ENCODE assay signal across 8 cellular contexts in genomic region chr5:61933787-61934626, GRCh38.
A peak's percentile ranks its signal among the peaks of the same experiment; 100 is the strongest.
DNase-seq lines count a peak whose midpoint lies in the region; ATAC-seq, FAIRE-seq and TF ChIP-seq lines count a peak whose summit lies in the region.

No MANE protein-coding gene starts in this region.

- H3K79me2 ChIP-seq in OCI-LY3 (ENCODE audit: low read length), result no peaks in the 10 kb centered on the region
- no peaks in the 10 kb centered on the region for H3K79me2 ChIP-seq in H1 (ENCODE audit: control insufficient read depth in 1 of 2, insufficient read depth in 2 of 2, low read length in 2 of 2)

- H2BK20ac ChIP-seq in IMR-90 (ENCODE audit: low read depth, low read length) (no peak overlapping the region), H1 (ENCODE audit: low read length) (no peak overlapping the region)

- H3K14ac ChIP-seq in IMR-90 (replicated peaks; ENCODE audit: low read depth, low read length), result no peak overlapping the region
- H3K14ac ChIP-seq in H1 (ENCODE audit: insufficient read length), result no peak overlapping the region

- H2AFZ ChIP-seq in IMR-90 (replicated peaks; ENCODE audit: low read length, poor library complexity), result no peak overlapping the region
- H2AFZ ChIP-seq in OCI-LY3 (ENCODE audit: low read depth, low read length), result no peak overlapping the region
- peak overlapping the region; percentile 78; the same call in 1 of the 2 replicates for H2AFZ ChIP-seq in H1 (ENCODE audit: low read length)

- no peak overlapping the region for H2BK5ac ChIP-seq in IMR-90 (ENCODE audit: low read depth, low read length, poor library complexity, severe bottlenecking)
- H2BK5ac ChIP-seq in H1 (ENCODE audit: low read depth, low read length), result no peak overlapping the region

- peak; percentile 97 for FAIRE-seq in H1 (lab: Jason Lieb, UNC)

- 0 out of 2 replicates have a peak, but pooled peaks cover 2% of the 10 kb centered on the region for H3K23me2 ChIP-seq in H1 (ENCODE audit: low read depth, low read length)

- DNase-seq in stimulated activated CD4-positive, alpha-beta T cell treated with anti-CD3 and anti-CD28 coated beads, Interleukin-1b, Interleukin-23, amount 100 ng/mL, for 48 hours, result peak; percentile 4
- no peak for DNase-seq in stimulated activated CD4-positive, alpha-beta T cell treated with anti-CD3 and anti-CD28 coated beads, Interleukin-4, amount 100 ng/mL, for 1 hour
- DNase-seq in IMR-90 (peak; percentile 29), H1 (ENCODE audit: low read depth in 1 of 2, low spot score in 2 of 2) (peak in 1 of 2 experiments; percentile 69), middle frontal gyrus (ENCODE audit: extremely low spot score, low spot score) (peak; percentile 52), NCI-H128 (lab: John Stamatoyannopoulos, UW; ENCODE audit: unreplicated experiment) (no peak)

- H4K91ac ChIP-seq in IMR-90 (ENCODE audit: insufficient read depth, low read depth, low read length) (no peak overlapping the region), H1 (replicated peaks; ENCODE audit: insufficient read length, low read length) (no peak overlapping the region)

- intact Hi-C loops in IMR-90 (cut with micrococcal nuclease), result loop anchor here (1.0 to 5.0 kb wide), 3 partner anchors 602 to 1257 kb away; partner anchors contain the start of gene ZSWIM6

- TF ChIP-seq CTCF in IMR-90 (conservative IDR thresholded peaks at IDR 0.05; ENCODE audit: low read depth, low read length) (peak; percentile 52), OCI-LY3 (IDR thresholded peaks at IDR 0.05; ENCODE audit: low read depth, low read length) (peak; percentile 73), H1 (IDR thresholded peaks at IDR 0.05; ENCODE audit: control extremely low read depth in 1 of 3, insufficient read depth in 1 of 3, low read depth in 1 of 3, low read length in 3 of 3) (peak; percentile 58 to 79 (median 71))

- no peak overlapping the region for H3K56ac ChIP-seq in IMR-90 (ENCODE audit: extremely low read depth, insufficient read depth, low read length)
- H3K56ac ChIP-seq in H1 (replicated peaks; ENCODE audit: insufficient read length, low read depth, low read length), result no peak overlapping the region

- no peak overlapping the region for H2BK12ac ChIP-seq in H1 (ENCODE audit: low read depth, low read length)

- TF ChIP-seq EP300 in H1 (IDR thresholded peaks at IDR 0.05; ENCODE audit: borderline replicate concordance in 1 of 2, low read depth in 2 of 2, low read length in 2 of 2), result no peak

- H3K23ac ChIP-seq in IMR-90 (ENCODE audit: low read depth, low read length), result no peak overlapping the region
- no peak overlapping the region for H3K23ac ChIP-seq in H1 (ENCODE audit: insufficient read length)

- no peak overlapping the region for H3K9ac ChIP-seq in IMR-90 (ENCODE audit: low read depth, low read length)
- no peak overlapping the region for H3K9ac ChIP-seq in OCI-LY3 (ENCODE audit: low read length)
- no peak overlapping the region for H3K9ac ChIP-seq in H1 (replicated peaks in 1 of 4; ENCODE audit: extremely low read depth in 1 of 4, low read depth in 3 of 4, low read length in 3 of 4)

- H2BK120ac ChIP-seq in IMR-90 (ENCODE audit: low read depth, low read length), result no peak overlapping the region
- no peak overlapping the region for H2BK120ac ChIP-seq in H1 (replicated peaks; ENCODE audit: low read depth, low read length)

- no peaks in the 10 kb centered on the region for H3K9me1 ChIP-seq in IMR-90 (ENCODE audit: insufficient read depth, low read length)

- CTCF ChIA-PET in IMR-90 (lab: Yijun Ruan, JAX), result interaction anchor here (0.6 to 1.0 kb wide), 3 partner anchors 11 to 878 kb away, joined by 3 to 4 read pairs (median 3); no protein-coding TSS in a partner anchor
- CTCF ChIA-PET in H1 (lab: Charles Lee; ENCODE audit: partially characterized antibody), result interaction anchor here (0.6 to 3.6 kb wide), 26 partner anchors 10 to 1117 kb away, joined by 3 to 22 read pairs (median 3); no protein-coding TSS in a partner anchor

- H3K4me1 ChIP-seq in IMR-90 (ENCODE audit: control insufficient read depth, insufficient read depth, low read length), result no peaks in the 10 kb centered on the region
- peaks cover 10% of the 10 kb centered on the region for H3K4me1 ChIP-seq in OCI-LY3 (ENCODE audit: low read length)
- no peaks in the 10 kb centered on the region for H3K4me1 ChIP-seq in H1 (replicated peaks in 1 of 4; ENCODE audit: control insufficient read depth in 3 of 4, insufficient read depth in 4 of 4, low read length in 3 of 4)

- H3K18ac ChIP-seq in IMR-90 (ENCODE audit: low read depth, low read length), result no peak overlapping the region
- H3K18ac ChIP-seq in H1 (ENCODE audit: extremely low read depth, low read length), result no peak overlapping the region

- no peaks in the 10 kb centered on the region for H3K79me1 ChIP-seq in IMR-90 (ENCODE audit: low read depth in 1 of 2, low read length in 2 of 2)
- no peaks in the 10 kb centered on the region for H3K79me1 ChIP-seq in H1 (ENCODE audit: low read depth, low read length)

- H2AK9ac ChIP-seq in IMR-90 (replicated peaks; ENCODE audit: low read depth, low read length, poor library complexity), result no peak overlapping the region

- TF ChIP-seq RAD21 in IMR-90 (IDR thresholded peaks at IDR 0.05; ENCODE audit: low read length), result peak; percentile 62
- TF ChIP-seq RAD21 in H1 (IDR thresholded peaks at IDR 0.05 in 1 of 2, conservative IDR thresholded peaks at IDR 0.05 in 1 of 2; ENCODE audit: low read depth in 2 of 2, low read length in 2 of 2), result peak; percentile 94 to 96

- H3K36me3 ChIP-seq in IMR-90 (ENCODE audit: control insufficient read depth, insufficient read depth, low read length) (no peaks in the 10 kb centered on the region), OCI-LY3 (replicated peaks; ENCODE audit: low read depth, low read length) (no peaks in the 10 kb centered on the region), H1 (ENCODE audit: control insufficient read depth in 2 of 4, insufficient read depth in 4 of 4, low read length in 3 of 4) (no peaks in the 10 kb centered on the region)

- POLR2A ChIA-PET in IMR-90 (lab: Charles Lee; ENCODE audit: unreplicated experiment) (interaction anchor here (0.6 kb wide), 1 partner anchor 1265 kb away, joined by 3 read pairs; no protein-coding TSS in a partner anchor), H1 (lab: Charles Lee; ENCODE audit: partially characterized antibody) (no interaction called here)

- H3K4ac ChIP-seq in IMR-90 (ENCODE audit: low read depth, low read length), result no peak overlapping the region
- no peak overlapping the region for H3K4ac ChIP-seq in H1 (replicated peaks; ENCODE audit: insufficient read length, low read depth, low read length)

- no peak overlapping the region for H3K4me3 ChIP-seq in IMR-90 (ENCODE audit: insufficient read depth, low read depth, low read length)
- no peak overlapping the region for H3K4me3 ChIP-seq in OCI-LY3 (ENCODE audit: low read length)
- H3K4me3 ChIP-seq in H1 (ENCODE audit: extremely low read depth in 1 of 4, insufficient read depth in 2 of 4, low read depth in 3 of 4, low read length in 4 of 4), result no peak overlapping the region

- H2BK15ac ChIP-seq in IMR-90 (ENCODE audit: low read depth, low read length) (no peak overlapping the region), H1 (ENCODE audit: low read length) (no peak overlapping the region)

- in situ Hi-C loops in IMR-90 (cut with MboI; ENCODE audit: low sequenced_read_pairs), result loop anchor here (25.0 kb wide), 1 partner anchor 972 kb away; no protein-coding TSS in a partner anchor

- TF ChIP-seq POLR2A in IMR-90 (IDR thresholded peaks at IDR 0.05; ENCODE audit: low read depth, low read length), result no peak
- no peak for TF ChIP-seq POLR2A in H1 (IDR thresholded peaks at IDR 0.05; ENCODE audit: control extremely low read depth in 1 of 2, low read depth in 2 of 2, low read length in 2 of 2)

- H3K9me3 ChIP-seq in IMR-90 (ENCODE audit: control insufficient read depth, insufficient read depth, low read length) (no peaks in the 10 kb centered on the region), OCI-LY3 (ENCODE audit: insufficient read depth, low read length) (no peaks in the 10 kb centered on the region), H1 (ENCODE audit: insufficient read depth in 2 of 2, low read depth in 1 of 2, low read length in 1 of 2) (no peaks in the 10 kb centered on the region)

- H4K8ac ChIP-seq in IMR-90 (ENCODE audit: low read depth in 2 of 2, low read length in 2 of 2) (no peak overlapping the region), H1 (ENCODE audit: extremely low read depth, insufficient read depth, low read length) (no peak overlapping the region)

- peak overlapping the region; percentile 64; the same call in 1 of the 2 replicates for H3K4me2 ChIP-seq in IMR-90 (ENCODE audit: low read depth, low read length)
- peak overlapping the region; percentile 13; the same call in 1 of the 2 replicates for H3K4me2 ChIP-seq in OCI-LY3 (ENCODE audit: low read length)
- H3K4me2 ChIP-seq in H1 (ENCODE audit: insufficient read depth in 1 of 2, low read depth in 2 of 2, low read length in 2 of 2), result no peak overlapping the region

- no peaks in the 10 kb centered on the region for H4K20me1 ChIP-seq in IMR-90 (ENCODE audit: insufficient read depth, low read length)
- H4K20me1 ChIP-seq in OCI-LY3 (ENCODE audit: insufficient read depth, low read length), result no peaks in the 10 kb centered on the region
- H4K20me1 ChIP-seq in H1 (replicated peaks in 1 of 2; ENCODE audit: control insufficient read depth in 1 of 2, insufficient read depth in 2 of 2, low read length in 2 of 2), result no peaks in the 10 kb centered on the region

- H4K5ac ChIP-seq in IMR-90 (ENCODE audit: low read depth, low read length), result no peak overlapping the region
- H4K5ac ChIP-seq in H1 (ENCODE audit: insufficient read length, low read depth, low read length), result no peak overlapping the region

- ATAC-seq in IMR-90 (ENCODE audit: low read depth) (peak; percentile 57; the same call in 1 of the 2 replicates), GM19455 (IDR thresholded peaks at IDR 0.05; ENCODE audit: unreplicated experiment) (no peak)

- H2AK5ac ChIP-seq in IMR-90 (ENCODE audit: low read depth, low read length) (no peak overlapping the region), H1 (ENCODE audit: low read depth, low read length) (no peak overlapping the region)

- WGBS in IMR-90 (ENCODE audit: extremely low coverage in 2 of 2, insufficient read length in 1 of 2), 2 experiments, result 0% methylated on average over 1 of the region's 4 CpGs; no CpG with 5 or more reads in 1 of the 2 experiments
- WGBS in H1 (ENCODE audit: extremely low coverage in 1 of 2, insufficient coverage in 1 of 2, insufficient read length in 1 of 2, insufficient replicate concordance in 2 of 2, low coverage in 1 of 2, low lambda C conversion rate in 2 of 2, missing lambda C conversion rate in 1 of 2), 2 experiments, result 76% methylated on average over 4 of the region's 4 CpGs; no CpG with 5 or more reads in 1 of the 2 experiments

- dilution Hi-C loops in IMR-90 (cut with HindIII; ENCODE audit: low sequenced_read_pairs, unreplicated experiment), result no loop called here

- H3K27ac ChIP-seq in IMR-90 (ENCODE audit: insufficient read depth, low read length) (no peak overlapping the region), OCI-LY3 (ENCODE audit: low read length) (no peak overlapping the region), H1 (ENCODE audit: low read depth, low read length) (no peak overlapping the region)

- no TSS peak for BruUV-seq in IMR-90 (replicated peaks; lab: Mats Ljungman, UMichigan)

- H3K27me3 ChIP-seq in IMR-90 (ENCODE audit: control insufficient read depth, insufficient read depth, low read length) (no peaks in the 10 kb centered on the region), OCI-LY3 (ENCODE audit: low read depth, low read length) (no peaks in the 10 kb centered on the region), H1 (replicated peaks in 1 of 4; ENCODE audit: control insufficient read depth in 3 of 4, extremely low read depth in 1 of 4, insufficient read depth in 3 of 4, low read length in 3 of 4) (no peaks in the 10 kb centered on the region)

Comparison
In these comparisons a context has a peak if more than half of its experiments do, and no peak if none do; other contexts are left out.
1. DNase-seq: peak in stimulated activated CD4-positive, alpha-beta T cell treated with anti-CD3 and anti-CD28 coated beads, Interleukin-1b, Interleukin-23, amount 100 ng/mL, for 48 hours (single experiment), IMR-90 (single experiment) and middle frontal gyrus (single experiment); none in stimulated activated CD4-positive, alpha-beta T cell treated with anti-CD3 and anti-CD28 coated beads, Interleukin-4, amount 100 ng/mL, for 1 hour (single experiment) and NCI-H128 (single experiment).
2. H3K4me2 ChIP-seq: peak in IMR-90 (single experiment) and OCI-LY3 (single experiment); none in H1 (0 of 2).
3. Peak in every context shown above with its lines, with median percentiles within 50 percentile points of each other: CTCF ChIP-seq.